1 cellular context compared by ENCODE assay signal in the genomic region with DNA sequence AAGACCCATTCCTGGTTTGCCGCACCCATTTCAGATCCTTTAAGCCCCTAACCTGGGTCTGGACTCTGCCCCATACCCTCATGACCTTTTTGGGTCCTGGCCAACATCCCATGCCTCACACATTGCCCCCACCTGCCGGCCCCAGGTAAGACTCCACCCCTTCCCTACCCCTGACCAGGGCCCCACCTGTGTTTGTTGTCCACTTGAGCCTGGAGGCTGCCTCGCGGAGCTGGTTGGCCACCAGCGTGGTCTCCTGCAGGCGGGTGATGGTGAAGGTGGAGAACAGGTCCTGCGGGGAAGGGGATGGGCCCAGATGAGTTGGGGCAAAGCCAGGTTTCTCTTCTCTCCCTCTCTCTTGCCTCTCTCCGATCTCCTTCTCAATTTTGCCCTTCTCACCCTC.
TF ChIP-seq lines count a peak whose summit lies in the region.

No MANE protein-coding gene starts in this region.

TF ChIP-seq in GM23338, 12 proteins besides CTCF, POLR2A, EP300 and RAD21:
- no peak for TF ChIP-seq NANOG (IDR thresholded peaks at IDR 0.05; ENCODE audit: borderline replicate concordance)
- TF ChIP-seq JUNB (IDR thresholded peaks at IDR 0.05; ENCODE audit: unreplicated experiment), result no peak
